ENCODE assay signal across 31 cellular contexts in genomic region chr13:99652901-99653300, GRCh38.
"Had no signal": no experiment of that assay in that cellular context is flagged by ENCODE, and none has a peak within 500 bp of the region (broad histone marks: within the 10 kb centered on the region; RNA-seq: fewer than 3 reads in every experiment).

No MANE protein-coding gene starts in this region.

- H3K4me3 Mint-ChIP-seq: activated CD8-positive, alpha-beta T cell treated with anti-CD3 and anti-CD28 coated beads for 36 hours; activated naive CD8-positive, alpha-beta T cell; activated T-cell treated with anti-CD3 and anti-CD28 coated beads, Interleukin-2, amount 50 U/mL, for 4 hours; activated T-helper 17 cell treated with anti-CD3 and anti-CD28 coated beads, Interleukin-2, amount 50 U/mL, for 72 hours; effector memory CD8-positive, alpha-beta T cell had no signal

- H3K27ac Mint-ChIP-seq: activated CD8-positive, alpha-beta T cell treated with anti-CD3 and anti-CD28 coated beads for 36 hours; activated naive CD8-positive, alpha-beta T cell; activated T-helper 17 cell treated with anti-CD3 and anti-CD28 coated beads, Interleukin-2, amount 50 U/mL, for 72 hours had no signal

- H3K27me3 ChIP-seq: brain microvascular endothelial cell, esophagus squamous epithelium, gastroesophageal sphincter had no signal

- DNase-seq: activated CD4-positive, alpha-beta T cell treated with anti-CD3 and anti-CD28 coated beads for 48 hours; activated CD4-positive, alpha-beta T cell treated with anti-CD3 and anti-CD28 coated beads, Interleukin-2, amount 50 U/mL, for 1 hour; activated CD4-positive, alpha-beta T cell treated with anti-CD3 and anti-CD28 coated beads, Interleukin-2, amount 50 U/mL, for 48 hours; activated CD4-positive, CD25-positive, alpha-beta regulatory T cell; activated CD4-positive, CD25-positive, alpha-beta regulatory T cell treated with anti-CD3 and anti-CD28 coated beads, Interleukin-2, amount 50 U/mL, for 72 hours; activated CD8-positive, alpha-beta memory T cell treated with anti-CD3 and anti-CD28 coated beads for 24 hours; activated CD8-positive, alpha-beta T cell treated with anti-CD3 and anti-CD28 coated beads for 36 hours; activated effector memory CD4-positive, alpha-beta T cell treated with Interleukin-2 at 50 U/mL for 16 hours; activated gamma-delta T cell treated with Interleukin-2 at 50 U/mL for 16 hours; activated naive CD4-positive, alpha-beta T cell treated with anti-CD3 and anti-CD28 coated beads, Interleukin-2, amount 50 U/mL, for 16 hours; activated naive CD4-positive, alpha-beta T cell treated with Interleukin-2 at 50 U/mL for 16 hours; activated T-cell treated with anti-CD3 and anti-CD28 coated beads, Interleukin-2, amount 50 U/mL, for 4 hours; amniotic stem cell; anterior cingulate cortex; brain microvascular endothelial cell; caudate nucleus; cortex of kidney; dermis blood vessel endothelial cell; effector CD4-positive, alpha-beta T cell; effector memory CD8-positive, alpha-beta T cell; erythroblast; esophagus squamous epithelium; foreskin melanocyte; heart right ventricle; T-helper 1 cell; T-helper 2 cell had no signal

- H3K36me3 ChIP-seq: brain microvascular endothelial cell, esophagus squamous epithelium, gastroesophageal sphincter, heart right ventricle had no signal

- H3K27me3 Mint-ChIP-seq: activated CD8-positive, alpha-beta T cell treated with anti-CD3 and anti-CD28 coated beads for 36 hours; activated naive CD8-positive, alpha-beta T cell; activated T-helper 17 cell treated with anti-CD3 and anti-CD28 coated beads, Interleukin-2, amount 50 U/mL, for 72 hours; effector memory CD8-positive, alpha-beta T cell had no signal

- H3K36me3 Mint-ChIP-seq: activated naive CD8-positive, alpha-beta T cell had no signal

- H3K9me3 ChIP-seq: esophagus squamous epithelium, gastroesophageal sphincter, heart right ventricle had no signal

- H3K4me3 ChIP-seq: esophagus squamous epithelium, gastroesophageal sphincter, heart right ventricle had no signal

- ATAC-seq: activated CD8-positive, alpha-beta T cell treated with anti-CD3 and anti-CD28 coated beads for 36 hours; activated T-cell treated with anti-CD3 and anti-CD28 coated beads, Interleukin-2, amount 50 U/mL, for 4 hours; activated T-helper 17 cell treated with anti-CD3 and anti-CD28 coated beads, Interleukin-2, amount 50 U/mL, for 72 hours; effector memory CD8-positive, alpha-beta T cell; gastroesophageal sphincter; heart right ventricle had no signal

- H3K9me3 Mint-ChIP-seq: activated CD8-positive, alpha-beta T cell treated with anti-CD3 and anti-CD28 coated beads for 36 hours; activated T-cell treated with anti-CD3 and anti-CD28 coated beads, Interleukin-2, amount 50 U/mL, for 4 hours; activated T-helper 17 cell treated with anti-CD3 and anti-CD28 coated beads, Interleukin-2, amount 50 U/mL, for 72 hours; effector memory CD8-positive, alpha-beta T cell had no signal

- FAIRE-seq: astrocyte, colon had no signal

- H3K27ac ChIP-seq: brain microvascular endothelial cell, esophagus squamous epithelium, gastroesophageal sphincter, heart right ventricle had no signal
